Comparison of ENCODE assay signal across 18 cellular contexts in the genomic region with DNA sequence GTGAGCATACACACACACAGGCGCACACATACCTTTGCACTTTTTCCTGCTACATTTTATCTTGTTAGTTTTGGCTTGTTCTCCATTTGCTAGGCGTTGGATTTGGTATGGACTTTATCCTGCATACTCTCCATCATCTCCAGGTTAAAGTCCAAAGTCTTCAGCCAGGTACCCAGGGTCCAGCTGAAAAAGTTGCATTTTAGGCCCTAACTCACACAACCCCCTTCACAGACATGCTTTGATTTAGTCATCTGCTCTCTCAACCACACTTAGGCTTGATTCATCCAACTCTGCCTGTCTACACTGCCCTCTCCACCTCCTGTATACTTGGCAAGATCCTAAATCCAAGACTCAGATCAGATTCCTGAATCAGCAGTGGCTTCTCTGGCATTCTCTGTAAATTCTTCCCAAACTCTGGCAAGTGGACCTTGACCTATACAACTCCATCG. TPM values are rescaled to one million over a fixed set of nuclear protein-coding genes. Genes with fewer than 3 reads are reported as not detected.
"Had no signal": no experiment of that assay in that cellular context is flagged by ENCODE, and none has a peak within 500 bp of the region (broad histone marks: within the 10 kb centered on the region; RNA-seq: fewer than 3 reads in every experiment).

No MANE protein-coding gene starts in this region.

- H3K27ac Mint-ChIP-seq: activated naive CD4-positive, alpha-beta T cell treated with anti-CD3 and anti-CD28 coated beads for 36 hours; activated naive CD8-positive, alpha-beta T cell treated with anti-CD3 and anti-CD28 coated beads, Interleukin-2, amount 50 U/mL, for 24 hours; naive B cell; neural progenitor cell had no signal

- FAIRE-seq: astrocyte, colon had no signal

- H3K36me3 ChIP-seq: esophagus muscularis mucosa, neural progenitor cell had no signal

- H3K4me3 Mint-ChIP-seq: activated naive CD4-positive, alpha-beta T cell treated with anti-CD3 and anti-CD28 coated beads for 36 hours; activated naive CD8-positive, alpha-beta T cell treated with anti-CD3 and anti-CD28 coated beads, Interleukin-2, amount 50 U/mL, for 24 hours; naive B cell; neural progenitor cell had no signal

- H3K27ac ChIP-seq: esophagus muscularis mucosa, neural progenitor cell, parathyroid adenoma had no signal

- H3K9me3 Mint-ChIP-seq: activated naive CD4-positive, alpha-beta T cell treated with anti-CD3 and anti-CD28 coated beads for 36 hours; activated naive CD8-positive, alpha-beta T cell treated with anti-CD3 and anti-CD28 coated beads, Interleukin-2, amount 50 U/mL, for 24 hours; neural progenitor cell had no signal

- H3K27me3 ChIP-seq: esophagus muscularis mucosa, neural progenitor cell had no signal

- DNase-seq: activated CD4-positive, alpha-beta T cell treated with anti-CD3 and anti-CD28 coated beads, Interleukin-2, amount 50 U/mL, for 4 hours; activated CD4-positive, CD25-positive, alpha-beta regulatory T cell treated with anti-CD3 and anti-CD28 coated beads, Interleukin-2, amount 50 U/mL, for 72 hours; activated naive CD4-positive, alpha-beta T cell treated with anti-CD3 and anti-CD28 coated beads for 36 hours; activated naive CD8-positive, alpha-beta T cell treated with anti-CD3 and anti-CD28 coated beads, Interleukin-2, amount 50 U/mL, for 24 hours; activated T-cell treated with anti-CD3 and anti-CD28 coated beads for 4 hours; foreskin fibroblast; glutamatergic neuron; naive B cell; stimulated activated CD4-positive, alpha-beta T cell treated with anti-CD3 and anti-CD28 coated beads, Interleukin-4, amount 100 ng/mL, for 24 hours; stimulated activated naive CD4-positive, alpha-beta T cell treated with Interleukin-2 at 50 U/mL for 16 hours; T-helper 9 cell; trophoblast cell had no signal

- H3K4me3 ChIP-seq: esophagus muscularis mucosa, lung, neural progenitor cell had no signal

- H3K9me3 ChIP-seq: esophagus muscularis mucosa had no signal

- H3K36me3 Mint-ChIP-seq: naive B cell, neural progenitor cell had no signal

RNA-seq across cellular contexts. Expression of gene HSD11B1, which starts 41.7 kb away (rescaled TPM):
- total RNA-seq: astrocyte had no signal
